Comparison of ENCODE assay signal across 9 cellular contexts in the genomic region with DNA sequence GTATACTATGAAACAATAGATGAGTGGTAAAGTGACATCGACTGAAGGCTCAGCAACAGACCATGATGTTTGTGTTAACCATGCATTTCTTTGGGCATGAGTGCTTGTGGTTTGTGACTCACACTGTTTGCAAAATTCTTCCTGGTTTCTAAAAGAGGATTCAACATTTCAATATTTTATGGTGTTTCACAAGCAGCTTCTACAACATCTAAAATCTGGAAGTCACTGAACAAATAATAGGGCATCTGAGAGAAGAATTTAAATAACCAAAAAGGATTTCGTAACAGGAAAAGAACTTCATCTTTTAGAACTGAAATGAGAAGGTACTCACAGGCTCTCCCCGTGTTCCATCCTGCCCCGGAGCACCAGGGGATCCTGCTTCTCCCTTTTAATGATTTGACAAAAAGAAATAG.
DNase-seq lines count a peak whose midpoint lies in the region; ATAC-seq lines count a peak whose summit lies in the region.
"Had no signal": no experiment of that assay in that cellular context is flagged by ENCODE, and none has a peak within 500 bp of the region (broad histone marks: within the 10 kb centered on the region; RNA-seq: fewer than 3 reads in every experiment).

No MANE protein-coding gene starts in this region.

- intact Hi-C loops in activated CD4-positive, alpha-beta T cell treated with anti-CD3 and anti-CD28 coated beads for 36 hours (cut with DNase I, micrococcal nuclease), result no loop called here

- H3K36me3 Mint-ChIP-seq in activated CD4-positive, alpha-beta T cell treated with anti-CD3 and anti-CD28 coated beads for 36 hours (ENCODE audit: low read depth), result no peaks in the 10 kb centered on the region
- H3K36me3 Mint-ChIP-seq: naive B cell had no signal

- H3K9me3 Mint-ChIP-seq in activated CD4-positive, alpha-beta T cell treated with anti-CD3 and anti-CD28 coated beads for 36 hours (ENCODE audit: low read depth), result peaks cover 3% of the 10 kb centered on the region

- ATAC-seq in activated CD4-positive, alpha-beta T cell treated with anti-CD3 and anti-CD28 coated beads for 36 hours, result no peak

- CTCF ChIA-PET in activated CD4-positive, alpha-beta T cell treated with anti-CD3 and anti-CD28 coated beads for 36 hours (lab: Charles Lee), result no interaction called here

- no peaks in the 10 kb centered on the region for H3K4me1 Mint-ChIP-seq in activated CD4-positive, alpha-beta T cell treated with anti-CD3 and anti-CD28 coated beads for 36 hours
- H3K4me1 Mint-ChIP-seq: naive B cell had no signal

- peak; percentile 39 for DNase-seq in GM03348 (ENCODE audit: low spot score)
- peak; percentile 99 for DNase-seq in NOMO-1 treated with DMSO at 0.1 percent for 48 hours (lab: John Stamatoyannopoulos, UW; ENCODE audit: unreplicated experiment)
- DNase-seq in dedifferentiated amniotic fluid mesenchymal stem cell (ENCODE audit: extremely low spot score), result peak; percentile 95
- DNase-seq in renal cortical epithelial cell (ENCODE audit: low read depth), result peak; percentile 99
- no peak for DNase-seq in activated CD4-positive, alpha-beta T cell treated with anti-CD3 and anti-CD28 coated beads for 4 hours
- DNase-seq in NCI-H345 (lab: John Stamatoyannopoulos, UW), result no peak
- no peak for DNase-seq in NCI-H748 treated with DMSO at 0.1 percent for 48 hours (lab: John Stamatoyannopoulos, UW)
- no peak for DNase-seq in activated CD4-positive, alpha-beta T cell treated with anti-CD3 and anti-CD28 coated beads for 36 hours
- DNase-seq: naive B cell had no signal

- POLR2A ChIA-PET in activated CD4-positive, alpha-beta T cell treated with anti-CD3 and anti-CD28 coated beads for 36 hours (lab: Charles Lee), result no interaction called here

- no peaks in the 10 kb centered on the region for H3K27me3 Mint-ChIP-seq in activated CD4-positive, alpha-beta T cell treated with anti-CD3 and anti-CD28 coated beads for 36 hours
- H3K27me3 Mint-ChIP-seq: naive B cell had no signal

- H3K4me3 Mint-ChIP-seq in activated CD4-positive, alpha-beta T cell treated with anti-CD3 and anti-CD28 coated beads for 36 hours, result no peak overlapping the region
- H3K4me3 Mint-ChIP-seq: naive B cell had no signal

- H3K27ac Mint-ChIP-seq in activated CD4-positive, alpha-beta T cell treated with anti-CD3 and anti-CD28 coated beads for 36 hours, result no peak overlapping the region
- H3K27ac Mint-ChIP-seq: naive B cell had no signal

Comparison
In these comparisons a context has a peak if more than half of its experiments do, and no peak if none do; other contexts are left out.
1. DNase-seq: peak in GM03348 (single experiment), NOMO-1 treated with DMSO at 0.1 percent for 48 hours (single experiment), dedifferentiated amniotic fluid mesenchymal stem cell (single experiment) and renal cortical epithelial cell (single experiment); none in activated CD4-positive, alpha-beta T cell treated with anti-CD3 and anti-CD28 coated beads for 4 hours (0 of 2), NCI-H345 (single experiment), NCI-H748 treated with DMSO at 0.1 percent for 48 hours (single experiment) and activated CD4-positive, alpha-beta T cell treated with anti-CD3 and anti-CD28 coated beads for 36 hours (single experiment).